Comparison of ENCODE assay signal across 19 cellular contexts in genomic region chr1:151626740-151627139, GRCh38.
"Had no signal": no experiment of that assay in that cellular context is flagged by ENCODE, and none has a peak within 500 bp of the region (broad histone marks: within the 10 kb centered on the region; RNA-seq: fewer than 3 reads in every experiment).

No MANE protein-coding gene starts in this region.

- H3K27me3 ChIP-seq: colonic mucosa, esophagus muscularis mucosa, foreskin keratinocyte, gastrocnemius medialis, heart right ventricle, left lung had no signal

- H3K4me1 ChIP-seq: colonic mucosa had no signal

- ATAC-seq: effector memory CD8-positive, alpha-beta T cell; foreskin keratinocyte; gastrocnemius medialis; heart right ventricle; left cardiac atrium; left lung; left ventricle myocardium superior; lower lobe of right lung; mucosa of descending colon had no signal

- H3K36me3 ChIP-seq: colonic mucosa, left lung had no signal

- H3K9me3 ChIP-seq: colonic mucosa, esophagus muscularis mucosa, gastrocnemius medialis, heart right ventricle, left lung, lower lobe of right lung, mucosa of descending colon had no signal

- DNase-seq: colonic mucosa; cortex of kidney; effector CD8-positive, alpha-beta T cell; effector memory CD8-positive, alpha-beta T cell; endodermal cell; foreskin keratinocyte; gastrocnemius medialis; glutamatergic neuron; head of caudate nucleus; heart right ventricle; hippocampal formation; left cardiac atrium; left lung; left ventricle myocardium superior; lower lobe of right lung; mesenchymal stem cell; mucosa of descending colon; naive B cell had no signal

- H3K4me3 ChIP-seq: colonic mucosa, esophagus muscularis mucosa, gastrocnemius medialis, heart right ventricle, left lung, lower lobe of right lung, mucosa of descending colon had no signal

- H3K27ac ChIP-seq: colonic mucosa, esophagus muscularis mucosa, foreskin keratinocyte, gastrocnemius medialis, heart right ventricle, left lung, lower lobe of right lung had no signal
